ENCODE assay signal across 8 cellular contexts in genomic region chr18:811192-812122, GRCh38. TPM values are rescaled to one million over a fixed set of nuclear protein-coding genes. Genes with fewer than 3 reads are reported as not detected.
DNase-seq lines count a peak whose midpoint lies in the region; ATAC-seq, FAIRE-seq and TF ChIP-seq lines count a peak whose summit lies in the region.

No MANE protein-coding gene starts in this region.

- TSS peak; percentile 50 for BruUV-seq in Caco-2 (replicated peaks; lab: Mats Ljungman, UMichigan)

- H3K9me3 Mint-ChIP-seq in Caco-2 (ENCODE audit: unreplicated experiment): no peaks in the 10 kb centered on the region
- peaks cover 4% of the 10 kb centered on the region for H3K9me3 Mint-ChIP-seq in activated T-cell treated with anti-CD3 and anti-CD28 coated beads, Interleukin-2, amount 50 U/mL, for 4 hours

- CTCF ChIA-PET in Caco-2 (lab: Charles Lee): interaction anchor here (0.6 kb wide), 1 partner anchor 12 kb away, joined by 4 read pairs; no protein-coding TSS in a partner anchor

- TF ChIP-seq CTCF in Caco-2 (IDR thresholded peaks at IDR 0.05; ENCODE audit: insufficient read depth in 1 of 2, low read depth in 1 of 2, low read length in 1 of 2, severe bottlenecking in 1 of 2, unreplicated experiment in 1 of 2) (no peak), pancreas (IDR thresholded peaks at IDR 0.05) (no peak)

- intact Hi-C loops in Caco-2 (cut with micrococcal nuclease; ENCODE audit: unreplicated experiment): loop anchor here (1.0 to 2.0 kb wide), 3 partner anchors 21 to 69 kb away; no protein-coding TSS in a partner anchor
- intact Hi-C loops in Right ventricle myocardium superior (cut with DNase I): no loop called here
- intact Hi-C loops in pancreas (cut with DNase I): no loop called here

- FAIRE-seq in pancreas (lab: Jason Lieb, UNC): no peak

- H3K4me1 ChIP-seq in Caco-2 (0 out of 2 replicates have a peak, but pooled peaks cover 4% of the 10 kb centered on the region), pancreas (peaks cover 10 to 18% (median 13%) of the 10 kb centered on the region in 3 donors)

- peak overlapping the region; percentile 87 for H3K27ac Mint-ChIP-seq in Caco-2 (ENCODE audit: unreplicated experiment)

- 0 to 1% methylated on average over 39 to 58 of the region's 58 CpGs for WGBS in pancreas, 2 donors

- peak; percentile 29 for ATAC-seq in GM19467 (IDR thresholded peaks at IDR 0.05; ENCODE audit: unreplicated experiment)
- peak; percentile 27 for ATAC-seq in HG03520 (IDR thresholded peaks at IDR 0.05; ENCODE audit: unreplicated experiment)
- ATAC-seq in activated T-cell treated with anti-CD3 and anti-CD28 coated beads, Interleukin-2, amount 50 U/mL, for 4 hours: peak; percentile 1 to 2
- ATAC-seq in Right ventricle myocardium superior (ENCODE audit: poor library complexity): peak; percentile 55
- peak; percentile 59 to 71 (median 63) for ATAC-seq in pancreas

- peaks cover 6% of the 10 kb centered on the region for H3K4me1 Mint-ChIP-seq in Caco-2 (ENCODE audit: low read depth, unreplicated experiment)
- peaks cover 68% of the 10 kb centered on the region for H3K4me1 Mint-ChIP-seq in activated T-cell treated with anti-CD3 and anti-CD28 coated beads, Interleukin-2, amount 50 U/mL, for 4 hours (ENCODE audit: low read depth)

- peak overlapping the region; percentile 85 to 92 (median 88) for H3K27ac ChIP-seq in pancreas

- H3K4me3 ChIP-seq in Caco-2 (ENCODE audit: low read depth, low read length) (peak overlapping the region; percentile 79), pancreas (peak overlapping the region; percentile 66 to 96 (median 84))

- H3K9me3 ChIP-seq in Caco-2 (no peaks in the 10 kb centered on the region), pancreas (no peaks in the 10 kb centered on the region)

- H3K27me3 ChIP-seq in Caco-2 (replicated peaks; ENCODE audit: control insufficient read depth, insufficient read depth, low read length) (no peaks in the 10 kb centered on the region), pancreas (no peaks in the 10 kb centered on the region)

- H3K36me3 ChIP-seq in Caco-2 (ENCODE audit: control insufficient read depth, insufficient read depth, low read length): no peaks in the 10 kb centered on the region
- no peaks in the 10 kb centered on the region for H3K36me3 ChIP-seq in pancreas

- DNase-seq in Caco-2 (peak; percentile 61 to 80), Right ventricle myocardium superior (no peak), pancreas (peak in 3 of 6 donors; percentile 44 to 91 (median 83)), SIG-M5 (lab: John Stamatoyannopoulos, UW) (no peak), dedifferentiated amniotic fluid mesenchymal stem cell (ENCODE audit: extremely low spot score) (no peak)
- peak; percentile 10 for DNase-seq in activated T-cell treated with anti-CD3 and anti-CD28 coated beads, Interleukin-2, amount 50 U/mL, for 4 hours

- POLR2A ChIA-PET in Caco-2 (lab: Charles Lee): interaction anchor here (0.6 kb wide), 1 partner anchor 10 kb away, joined by 3 read pairs; no protein-coding TSS in a partner anchor

- no peaks in the 10 kb centered on the region for H3K27me3 Mint-ChIP-seq in Caco-2 (ENCODE audit: insufficient read depth, unreplicated experiment)
- no peaks in the 10 kb centered on the region for H3K27me3 Mint-ChIP-seq in activated T-cell treated with anti-CD3 and anti-CD28 coated beads, Interleukin-2, amount 50 U/mL, for 4 hours (ENCODE audit: low read depth)

- peak overlapping the region; percentile 96 for H3K4me3 Mint-ChIP-seq in Caco-2 (ENCODE audit: unreplicated experiment)
- peak overlapping the region; percentile 93 for H3K4me3 Mint-ChIP-seq in activated T-cell treated with anti-CD3 and anti-CD28 coated beads, Interleukin-2, amount 50 U/mL, for 4 hours

- H3K36me3 Mint-ChIP-seq in Caco-2 (ENCODE audit: insufficient read depth, unreplicated experiment): peaks cover 6% of the 10 kb centered on the region
- no peaks in the 10 kb centered on the region for H3K36me3 Mint-ChIP-seq in activated T-cell treated with anti-CD3 and anti-CD28 coated beads, Interleukin-2, amount 50 U/mL, for 4 hours (ENCODE audit: insufficient read depth)

RNA-seq across cellular contexts. Expression of gene YES1, which starts 0.6 kb away (rescaled TPM):
- total RNA-seq in Caco-2 (2022): 81.5 and 95.0 TPM in 2 replicates
- total RNA-seq in activated T-cell treated with anti-CD3 and anti-CD28 coated beads, Interleukin-2, amount 50 U/mL, for 4 hours: 10 to 100 TPM in 1 of 3 donors, 1 to 10 TPM in 2; 7.9 to 11.3 (median 8.1) TPM
- total RNA-seq in Right ventricle myocardium superior: 21.8 TPM
- total RNA-seq in pancreas: 10 to 100 TPM; 28.1 to 35.2 (median 30.7) TPM
- polyA plus RNA-seq in pancreas: 10 to 100 TPM; 10.7 to 11.4 TPM

Comparison
In these comparisons a context has a peak if more than half of its experiments do, and no peak if none do; other contexts are left out.
1. DNase-seq: peak in Caco-2 (2 of 2) and activated T-cell treated with anti-CD3 and anti-CD28 coated beads, Interleukin-2, amount 50 U/mL, for 4 hours (single experiment); none in Right ventricle myocardium superior (single experiment), SIG-M5 (single experiment) and dedifferentiated amniotic fluid mesenchymal stem cell (single experiment).
2. ATAC-seq: peak in every context shown above with its lines; median percentile 63 in pancreas; 55 in Right ventricle myocardium superior; 29 in GM19467; 27 in HG03520; 2 in activated T-cell treated with anti-CD3 and anti-CD28 coated beads, Interleukin-2, amount 50 U/mL, for 4 hours.